27 cellular contexts compared by ENCODE assay signal in genomic region chr1:18191037-18191867, GRCh38.
DNase-seq lines count a peak whose midpoint lies in the region; ATAC-seq and TF ChIP-seq lines count a peak whose summit lies in the region.
"Had no signal": no experiment of that assay in that cellular context is flagged by ENCODE, and none has a peak within 500 bp of the region (broad histone marks: within the 10 kb centered on the region; RNA-seq: fewer than 3 reads in every experiment).

No MANE protein-coding gene starts in this region.

- H3K4me3 ChIP-seq in dorsolateral prefrontal cortex: no peak overlapping the region
- H3K4me3 ChIP-seq: A549, breast epithelium, thyroid gland, vagina had no signal

- no peak overlapping the region for H3K4me3 Mint-ChIP-seq in stimulated activated naive CD8-positive, alpha-beta T cell treated with anti-CD3 and anti-CD28 coated beads, Interleukin-15, amount 100 ng/mL, for 72 hours
- H3K4me3 Mint-ChIP-seq: CD4-positive, alpha-beta T cell had no signal

- H3K27me3 ChIP-seq in dorsolateral prefrontal cortex: peaks cover 0 to 6% (median 0%) of the 10 kb centered on the region in 45 donors
- H3K27me3 ChIP-seq: thyroid gland, vagina had no signal

- no peaks in the 10 kb centered on the region for H3K9me3 Mint-ChIP-seq in stimulated activated naive CD8-positive, alpha-beta T cell treated with anti-CD3 and anti-CD28 coated beads, Interleukin-15, amount 100 ng/mL, for 72 hours
- H3K9me3 Mint-ChIP-seq: activated naive CD4-positive, alpha-beta T cell treated with anti-CD3 and anti-CD28 coated beads, Interleukin-2, amount 50 U/mL, for 72 hours; CD4-positive, alpha-beta T cell had no signal

- H3K27me3 Mint-ChIP-seq in stimulated activated naive CD8-positive, alpha-beta T cell treated with anti-CD3 and anti-CD28 coated beads, Interleukin-15, amount 100 ng/mL, for 72 hours: peaks cover 66% of the 10 kb centered on the region

- no peak for TF ChIP-seq CTCF in dorsolateral prefrontal cortex (IDR thresholded peaks at IDR 0.05 in 54 of 56, conservative IDR thresholded peaks at IDR 0.05 in 2 of 56; ENCODE audit: low read depth in 1 of 56, partially characterized antibody in 56 of 56)

- intact Hi-C loops in dorsolateral prefrontal cortex (cut with DNase I): no loop called here

- DNase-seq in D341Med (ENCODE audit: low spot score) (peak; percentile 65), NCI-H1694 treated with DMSO at 0.1 percent for 48 hours (lab: John Stamatoyannopoulos, UW) (peak; percentile 93), RPMI8226 (peak; percentile 73), dorsolateral prefrontal cortex (peak in 1 of 10 donors; percentile 82), HCEC 1CT (no peak)
- no peak for DNase-seq in stimulated activated naive CD8-positive, alpha-beta T cell treated with anti-CD3 and anti-CD28 coated beads, Interleukin-15, amount 100 ng/mL, for 72 hours
- DNase-seq: activated CD4-positive, alpha-beta T cell treated with anti-CD3 and anti-CD28 coated beads for 48 hours; activated CD8-positive, alpha-beta memory T cell treated with anti-CD3 and anti-CD28 coated beads for 24 hours; activated T-cell treated with anti-CD3 and anti-CD28 coated beads for 4 hours; amygdala; CD4-positive, alpha-beta T cell; head of caudate nucleus; NCI-H1436 treated with DMSO at 0.1 percent for 48 hours; posterior cingulate gyrus; right cardiac atrium; SIG-M5; stimulated activated CD4-positive, alpha-beta T cell treated with anti-CD3 and anti-CD28 coated beads, Interleukin-2, amount 100 ng/mL, for 24 hours; T-helper 9 cell; thyroid gland had no signal

- no peaks in the 10 kb centered on the region for H3K4me1 Mint-ChIP-seq in stimulated activated naive CD8-positive, alpha-beta T cell treated with anti-CD3 and anti-CD28 coated beads, Interleukin-15, amount 100 ng/mL, for 72 hours

- ATAC-seq in HG02588 (IDR thresholded peaks at IDR 0.05; ENCODE audit: unreplicated experiment) (no peak), GM21737 (IDR thresholded peaks at IDR 0.05; ENCODE audit: unreplicated experiment) (no peak)
- no peak for ATAC-seq in stimulated activated naive CD8-positive, alpha-beta T cell treated with anti-CD3 and anti-CD28 coated beads, Interleukin-15, amount 100 ng/mL, for 72 hours
- ATAC-seq: A549; activated naive CD4-positive, alpha-beta T cell treated with anti-CD3 and anti-CD28 coated beads, Interleukin-2, amount 50 U/mL, for 72 hours; esophagus mucosa; right cardiac atrium had no signal

- H3K27ac Mint-ChIP-seq in stimulated activated naive CD8-positive, alpha-beta T cell treated with anti-CD3 and anti-CD28 coated beads, Interleukin-15, amount 100 ng/mL, for 72 hours: peak overlapping the region in 1 of 2 donors; percentile 35
- H3K27ac Mint-ChIP-seq: activated naive CD4-positive, alpha-beta T cell treated with anti-CD3 and anti-CD28 coated beads, Interleukin-2, amount 50 U/mL, for 72 hours; CD4-positive, alpha-beta T cell had no signal

- H3K27ac ChIP-seq in dorsolateral prefrontal cortex: peak overlapping the region in 32 of 59 donors; percentile 4 to 81 (median 34)
- H3K27ac ChIP-seq: A549, breast epithelium, neutrophil, thyroid gland, vagina had no signal

Comparison
In these comparisons a context has a peak if more than half of its experiments do, and no peak if none do; other contexts are left out.
1. DNase-seq: peak in D341Med (single experiment), NCI-H1694 treated with DMSO at 0.1 percent for 48 hours (single experiment) and RPMI8226 (single experiment); none in HCEC 1CT (single experiment) and stimulated activated naive CD8-positive, alpha-beta T cell treated with anti-CD3 and anti-CD28 coated beads, Interleukin-15, amount 100 ng/mL, for 72 hours (0 of 2).